Comparison of ENCODE assay signal across 21 cellular contexts in genomic region chr5:130400091-130400490, GRCh38.
A peak's percentile ranks its signal among the peaks of the same experiment; 100 is the strongest.
DNase-seq lines count a peak whose midpoint lies in the region; ATAC-seq and TF ChIP-seq lines count a peak whose summit lies in the region.
"Had no signal": no experiment of that assay in that cellular context is flagged by ENCODE, and none has a peak within 500 bp of the region (broad histone marks: within the 10 kb centered on the region; RNA-seq: fewer than 3 reads in every experiment).

No MANE protein-coding gene starts in this region.

- H3K4me1 ChIP-seq in breast epithelium (no peaks in the 10 kb centered on the region), upper lobe of right lung (no peaks in the 10 kb centered on the region)
- H3K4me1 ChIP-seq: Peyer's patch, testis had no signal

- no peak overlapping the region for H3K4me3 Mint-ChIP-seq in MCF 10A (ENCODE audit: unreplicated experiment)
- H3K4me3 Mint-ChIP-seq: activated naive CD8-positive, alpha-beta T cell treated with anti-CD3 and anti-CD28 coated beads, Interleukin-2, amount 50 U/mL, for 24 hours; IgD-negative memory B cell; neural crest cell; T-helper 17 cell had no signal

- H3K27ac Mint-ChIP-seq in MCF 10A (ENCODE audit: low read depth, unreplicated experiment): peak overlapping the region; percentile 64
- H3K27ac Mint-ChIP-seq: activated naive CD8-positive, alpha-beta T cell treated with anti-CD3 and anti-CD28 coated beads, Interleukin-2, amount 50 U/mL, for 24 hours; IgD-negative memory B cell; T-helper 17 cell had no signal

- ATAC-seq in upper lobe of right lung (peak; percentile 61), HG02763 (IDR thresholded peaks at IDR 0.05; ENCODE audit: unreplicated experiment) (no peak), HG03097 (IDR thresholded peaks at IDR 0.05; ENCODE audit: low FRiP score, unreplicated experiment) (no peak)
- ATAC-seq: activated naive CD8-positive, alpha-beta T cell treated with anti-CD3 and anti-CD28 coated beads, Interleukin-2, amount 50 U/mL, for 24 hours; left lobe of liver; T-helper 17 cell had no signal

- H3K4me3 ChIP-seq in breast epithelium (no peak overlapping the region), upper lobe of right lung (no peak overlapping the region)
- H3K4me3 ChIP-seq: Peyer's patch, testis had no signal

- CTCF ChIA-PET in MCF 10A (lab: Yijun Ruan, JAX): interaction anchor here (0.6 kb wide), 2 partner anchors 709 to 817 kb away, joined by 3 read pairs; no protein-coding TSS in a partner anchor

- POLR2A ChIA-PET in MCF 10A (lab: Yijun Ruan, JAX): interaction anchor here (1.2 kb wide), 1 partner anchor 10 kb away, joined by 6 read pairs; no protein-coding TSS in a partner anchor

- intact Hi-C loops in MCF 10A (cut with micrococcal nuclease) (no loop called here), breast epithelium (cut with DNase I; ENCODE audit: low total_unique reads) (loop anchor here (10.0 kb wide), 1 partner anchor 455 kb away; no protein-coding TSS in a partner anchor), upper lobe of right lung (cut with DNase I) (no loop called here)

- H3K4me1 Mint-ChIP-seq in MCF 10A (ENCODE audit: insufficient read depth, unreplicated experiment): peaks cover 16% of the 10 kb centered on the region
- H3K4me1 Mint-ChIP-seq: activated naive CD8-positive, alpha-beta T cell treated with anti-CD3 and anti-CD28 coated beads, Interleukin-2, amount 50 U/mL, for 24 hours; IgD-negative memory B cell; neural crest cell; T-helper 17 cell had no signal

- H3K9me3 Mint-ChIP-seq in MCF 10A (ENCODE audit: unreplicated experiment): peaks cover 6% of the 10 kb centered on the region
- H3K9me3 Mint-ChIP-seq: activated naive CD8-positive, alpha-beta T cell treated with anti-CD3 and anti-CD28 coated beads, Interleukin-2, amount 50 U/mL, for 24 hours; IgD-negative memory B cell; neural crest cell had no signal

- no TSS peak for BruUV-seq in MCF 10A (replicated peaks; lab: Mats Ljungman, UMichigan)

- H3K27me3 ChIP-seq in breast epithelium: no peaks in the 10 kb centered on the region
- H3K27me3 ChIP-seq in upper lobe of right lung: no peaks in the 10 kb centered on the region
- H3K27me3 ChIP-seq: Peyer's patch, testis had no signal

- H3K36me3 ChIP-seq in breast epithelium (no peaks in the 10 kb centered on the region), upper lobe of right lung (no peaks in the 10 kb centered on the region)
- H3K36me3 ChIP-seq: Peyer's patch had no signal

- no peak overlapping the region for H3K27ac ChIP-seq in breast epithelium
- no peak overlapping the region for H3K27ac ChIP-seq in upper lobe of right lung
- H3K27ac ChIP-seq: 22Rv1, Peyer's patch, testis had no signal

- no peaks in the 10 kb centered on the region for H3K27me3 Mint-ChIP-seq in MCF 10A (ENCODE audit: insufficient read depth, unreplicated experiment)
- H3K27me3 Mint-ChIP-seq: activated naive CD8-positive, alpha-beta T cell treated with anti-CD3 and anti-CD28 coated beads, Interleukin-2, amount 50 U/mL, for 24 hours; IgD-negative memory B cell; T-helper 17 cell had no signal

- TF ChIP-seq POLR2A in breast epithelium (IDR thresholded peaks at IDR 0.05): no peak

- DNase-seq in MCF 10A (ENCODE audit: unreplicated experiment) (peak; percentile 43), breast epithelium (ENCODE audit: low spot score in 2 of 2) (no peak), astrocyte of the hippocampus (ENCODE audit: low read depth, low spot score) (peak; percentile 80), glomerular visceral epithelial cell (ENCODE audit: extremely low spot score) (peak; percentile 12), upper lobe of right lung (no peak), DMS79 (lab: John Stamatoyannopoulos, UW) (no peak)
- DNase-seq: activated CD4-positive, alpha-beta T cell treated with anti-CD3 and anti-CD28 coated beads for 4 hours; activated naive CD8-positive, alpha-beta T cell treated with anti-CD3 and anti-CD28 coated beads, Interleukin-2, amount 50 U/mL, for 24 hours; activated T-cell treated with anti-CD3 and anti-CD28 coated beads, Interleukin-2, amount 50 U/mL, for 1 hour; head of caudate nucleus; NCI-H1417; NCI-H526; Peyer's patch; T-helper 17 cell; testis had no signal

- H3K36me3 Mint-ChIP-seq in MCF 10A (ENCODE audit: insufficient read depth, unreplicated experiment): no peaks in the 10 kb centered on the region
- H3K36me3 Mint-ChIP-seq: IgD-negative memory B cell had no signal

- TF ChIP-seq CTCF in MCF 10A (IDR thresholded peaks at IDR 0.05; ENCODE audit: unreplicated experiment) (no peak), breast epithelium (IDR thresholded peaks at IDR 0.05) (no peak), upper lobe of right lung (IDR thresholded peaks at IDR 0.05) (no peak)

- H3K9me3 ChIP-seq in breast epithelium (no peaks in the 10 kb centered on the region), upper lobe of right lung (no peaks in the 10 kb centered on the region)
- H3K9me3 ChIP-seq: testis had no signal

Comparison
In these comparisons a context has a peak if more than half of its experiments do, and no peak if none do; other contexts are left out.
1. DNase-seq: peak in MCF 10A (single experiment), astrocyte of the hippocampus (single experiment) and glomerular visceral epithelial cell (single experiment); none in breast epithelium (0 of 2), upper lobe of right lung (single experiment) and DMS79 (single experiment).